Comparison of ENCODE assay signal across 25 cellular contexts in genomic region chr13:44146162-44146561, GRCh38.
"Had no signal": no experiment of that assay in that cellular context is flagged by ENCODE, and none has a peak within 500 bp of the region (broad histone marks: within the 10 kb centered on the region; RNA-seq: fewer than 3 reads in every experiment).

No MANE protein-coding gene starts in this region.

- H3K36me3 ChIP-seq: brain microvascular endothelial cell, left lung, lower lobe of right lung, spleen, suprapubic skin, tibial artery, upper lobe of right lung had no signal

- DNase-seq: activated CD4-positive, alpha-beta memory T cell treated with anti-CD3 and anti-CD28 coated beads, Interleukin-2, amount 10 ng/mL, durations not matched to agents 7 days and 5 days; activated CD4-positive, alpha-beta T cell treated with anti-CD3 and anti-CD28 coated beads for 1 hour; activated CD4-positive, alpha-beta T cell treated with anti-CD3 and anti-CD28 coated beads, Interleukin-2, amount 10 ng/mL, durations not matched to agents 7 days and 5 days; activated CD8-positive, alpha-beta memory T cell treated with anti-CD3 and anti-CD28 coated beads, Interleukin-2, amount 50 U/mL, for 48 hours; activated gamma-delta T cell treated with Interleukin-2 at 50 U/mL for 16 hours; activated naive CD4-positive, alpha-beta T cell treated with anti-CD3 and anti-CD28 coated beads, Interleukin-2, amount 50 U/mL, for 16 hours; activated T-cell treated with anti-CD3 and anti-CD28 coated beads, Interleukin-2, amount 50 U/mL, for 24 hours; amniotic stem cell; brain microvascular endothelial cell; cortex of kidney; endodermal cell; foreskin keratinocyte; left lung; lower lobe of right lung; mesendoderm; right cardiac atrium; spleen; stimulated activated naive CD4-positive, alpha-beta T cell; T-helper 9 cell; tibial artery; upper lobe of right lung had no signal

- H3K9me3 ChIP-seq: left lung, lower lobe of right lung, spleen, suprapubic skin, tibial artery, upper lobe of right lung had no signal

- ATAC-seq: activated T-helper 17 cell treated with anti-CD3 and anti-CD28 coated beads, Interleukin-2, amount 50 U/mL, for 72 hours; esophagus mucosa; foreskin keratinocyte; left lung; lower lobe of right lung; natural killer cell treated with Interleukin-12 subunit alpha and Interleukin-12 subunit beta and Interleukin-15 and Interleukin-18, amount 100 ng/mL, for 72 hours; right cardiac atrium; upper lobe of right lung had no signal

- H3K4me3 ChIP-seq: left lung, lower lobe of right lung, spleen, suprapubic skin, tibial artery, upper lobe of right lung had no signal

- H3K27me3 ChIP-seq: brain microvascular endothelial cell, foreskin keratinocyte, left lung, spleen, suprapubic skin, tibial artery, upper lobe of right lung had no signal

- H3K27ac ChIP-seq: brain microvascular endothelial cell, foreskin keratinocyte, left lung, lower lobe of right lung, spleen, suprapubic skin, tibial artery, upper lobe of right lung had no signal
